2 cellular contexts compared by ENCODE assay signal in the genomic region with DNA sequence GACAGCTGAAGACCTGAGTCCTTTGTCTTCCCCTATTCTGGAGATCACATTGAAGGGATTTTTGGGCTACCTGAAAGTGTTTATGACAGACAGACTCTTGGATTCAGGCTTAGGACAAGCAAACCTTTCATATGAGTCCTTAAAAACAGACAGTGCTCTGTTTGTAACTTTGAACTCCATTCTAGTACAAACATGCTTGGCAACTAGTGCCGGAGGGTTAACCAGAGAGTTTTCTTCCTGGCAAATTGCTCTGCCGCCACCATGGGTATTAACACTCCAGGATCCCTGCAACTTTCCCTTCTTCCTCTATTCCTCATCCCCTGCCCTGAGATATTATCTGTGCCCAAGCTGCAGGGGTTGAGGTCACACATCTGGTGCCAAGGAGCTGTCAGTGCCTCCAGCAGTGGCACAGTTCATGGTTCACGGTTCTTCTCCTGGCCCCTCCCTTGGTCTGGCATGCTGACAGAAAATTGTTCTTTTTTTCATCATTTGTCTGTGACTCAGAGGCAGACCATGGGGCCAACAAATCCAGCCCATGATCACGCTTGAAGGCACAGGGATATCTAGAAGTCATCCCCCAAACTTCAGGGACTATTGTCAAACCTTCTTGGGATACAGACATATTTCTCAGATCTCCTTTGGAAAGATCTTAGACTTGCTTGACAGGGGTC.
TF ChIP-seq lines count a peak whose summit lies in the region.

No MANE protein-coding gene starts in this region.

TF ChIP-seq in HEK293, 187 proteins besides CTCF, POLR2A, EP300 and RAD21 (continued from another document and continues in another):
- TF ChIP-seq ZNF394 (tag by site-specific recombination; IDR thresholded peaks at IDR 0.05; ENCODE audit: borderline replicate concordance): no peak
- peak; percentile 33; the same call in 1 of the 2 replicates for TF ChIP-seq MZF1 (tag by site-specific recombination; IDR thresholded peaks at IDR 0.05; ENCODE audit: borderline replicate concordance)
- TF ChIP-seq ZNF610 (tag by site-specific recombination; IDR thresholded peaks at IDR 0.05; ENCODE audit: borderline replicate concordance): no peak
- TF ChIP-seq, protein P1, sequence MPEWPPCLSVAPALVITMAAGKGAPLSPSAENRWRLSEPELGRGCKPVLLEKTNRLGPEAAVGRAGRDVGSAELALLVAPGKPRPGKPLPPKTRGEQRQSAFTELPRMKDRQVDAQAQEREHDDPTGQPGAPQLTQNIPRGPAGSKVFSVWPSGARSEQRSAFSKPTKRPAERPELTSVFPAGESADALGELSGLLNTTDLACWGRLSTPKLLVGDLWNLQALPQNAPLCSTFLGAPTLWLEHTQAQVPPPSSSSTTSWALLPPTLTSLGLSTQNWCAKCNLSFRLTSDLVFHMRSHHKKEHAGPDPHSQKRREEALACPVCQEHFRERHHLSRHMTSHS (tag by site-specific recombination; IDR thresholded peaks at IDR 0.05): no peak
- no peak for TF ChIP-seq ZBTB20 (tag by site-specific recombination; IDR thresholded peaks at IDR 0.05)
- TF ChIP-seq ZNF629 (tag by site-specific recombination; IDR thresholded peaks at IDR 0.05): peak; percentile 60
- TF ChIP-seq ZNF302 (tag by site-specific recombination; IDR thresholded peaks at IDR 0.05; ENCODE audit: low read depth): no peak
- TF ChIP-seq ZIC2 (tag by site-specific recombination; IDR thresholded peaks at IDR 0.05): peak; percentile 80
- no peak for TF ChIP-seq EGR2 (tag by site-specific recombination; IDR thresholded peaks at IDR 0.05; ENCODE audit: low read depth)
- TF ChIP-seq ZBTB48 (tag by site-specific recombination; IDR thresholded peaks at IDR 0.05): peak; percentile 64; the same call in 1 of the 2 replicates
- TF ChIP-seq YY2 (tag by site-specific recombination; IDR thresholded peaks at IDR 0.05): no peak
- TF ChIP-seq ZNF549 (tag by site-specific recombination; IDR thresholded peaks at IDR 0.05): no peak
- TF ChIP-seq, protein P2, sequence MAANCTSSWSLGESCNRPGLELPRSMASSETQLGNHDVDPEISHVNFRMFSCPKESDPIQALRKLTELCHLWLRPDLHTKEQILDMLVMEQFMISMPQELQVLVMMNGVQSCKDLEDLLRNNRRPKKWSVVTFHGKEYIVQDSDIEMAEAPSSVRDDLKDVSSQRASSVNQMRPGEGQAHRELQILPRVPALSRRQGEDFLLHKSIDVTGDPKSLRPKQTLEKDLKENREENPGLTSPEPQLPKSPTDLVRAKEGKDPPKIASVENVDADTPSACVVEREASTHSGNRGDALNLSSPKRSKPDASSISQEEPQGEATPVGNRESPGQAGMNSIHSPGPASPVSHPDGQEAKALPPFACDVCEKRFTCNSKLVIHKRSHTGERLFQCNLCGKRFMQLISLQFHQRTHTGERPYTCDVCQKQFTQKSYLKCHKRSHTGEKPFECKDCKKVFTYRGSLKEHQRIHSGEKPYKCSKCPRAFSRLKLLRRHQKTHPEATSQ (tag by site-specific recombination; IDR thresholded peaks at IDR 0.05): no peak
- TF ChIP-seq, protein P3, sequence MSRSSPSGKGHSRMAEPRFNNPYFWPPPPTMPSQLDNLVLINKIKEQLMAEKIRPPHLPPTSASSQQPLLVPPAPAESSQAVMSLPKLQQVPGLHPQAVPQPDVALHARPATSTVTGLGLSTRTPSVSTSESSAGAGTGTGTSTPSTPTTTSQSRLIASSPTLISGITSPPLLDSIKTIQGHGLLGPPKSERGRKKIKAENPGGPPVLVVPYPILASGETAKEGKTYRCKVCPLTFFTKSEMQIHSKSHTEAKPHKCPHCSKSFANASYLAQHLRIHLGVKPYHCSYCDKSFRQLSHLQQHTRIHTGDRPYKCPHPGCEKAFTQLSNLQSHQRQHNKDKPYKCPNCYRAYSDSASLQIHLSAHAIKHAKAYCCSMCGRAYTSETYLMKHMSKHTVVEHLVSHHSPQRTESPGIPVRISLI (tag by site-specific recombination; IDR thresholded peaks at IDR 0.05): peak; percentile 84
- TF ChIP-seq ZNF132 (tag by site-specific recombination; IDR thresholded peaks at IDR 0.05; ENCODE audit: borderline replicate concordance): no peak
- no peak for TF ChIP-seq RBAK (tag by site-specific recombination; IDR thresholded peaks at IDR 0.05)
- TF ChIP-seq ZNF768 (tag by site-specific recombination; IDR thresholded peaks at IDR 0.05): no peak
- no peak for TF ChIP-seq ZNF292 (tag by site-specific recombination; IDR thresholded peaks at IDR 0.05; ENCODE audit: borderline replicate concordance, low read depth)
- TF ChIP-seq, protein P4, sequence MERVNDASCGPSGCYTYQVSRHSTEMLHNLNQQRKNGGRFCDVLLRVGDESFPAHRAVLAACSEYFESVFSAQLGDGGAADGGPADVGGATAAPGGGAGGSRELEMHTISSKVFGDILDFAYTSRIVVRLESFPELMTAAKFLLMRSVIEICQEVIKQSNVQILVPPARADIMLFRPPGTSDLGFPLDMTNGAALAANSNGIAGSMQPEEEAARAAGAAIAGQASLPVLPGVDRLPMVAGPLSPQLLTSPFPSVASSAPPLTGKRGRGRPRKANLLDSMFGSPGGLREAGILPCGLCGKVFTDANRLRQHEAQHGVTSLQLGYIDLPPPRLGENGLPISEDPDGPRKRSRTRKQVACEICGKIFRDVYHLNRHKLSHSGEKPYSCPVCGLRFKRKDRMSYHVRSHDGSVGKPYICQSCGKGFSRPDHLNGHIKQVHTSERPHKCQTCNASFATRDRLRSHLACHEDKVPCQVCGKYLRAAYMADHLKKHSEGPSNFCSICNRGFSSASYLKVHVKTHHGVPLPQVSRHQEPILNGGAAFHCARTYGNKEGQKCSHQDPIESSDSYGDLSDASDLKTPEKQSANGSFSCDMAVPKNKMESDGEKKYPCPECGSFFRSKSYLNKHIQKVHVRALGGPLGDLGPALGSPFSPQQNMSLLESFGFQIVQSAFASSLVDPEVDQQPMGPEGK (tag by site-specific recombination; IDR thresholded peaks at IDR 0.05): peak; percentile 30; the same call in 1 of the 2 replicates
- TF ChIP-seq ZNF548 (tag by site-specific recombination; IDR thresholded peaks at IDR 0.05): no peak
- no peak for TF ChIP-seq ZNF266 (tag by site-specific recombination; IDR thresholded peaks at IDR 0.05; ENCODE audit: low read depth)
- no peak for TF ChIP-seq ZNF248 (tag by site-specific recombination; IDR thresholded peaks at IDR 0.05)
- TF ChIP-seq, protein P5, sequence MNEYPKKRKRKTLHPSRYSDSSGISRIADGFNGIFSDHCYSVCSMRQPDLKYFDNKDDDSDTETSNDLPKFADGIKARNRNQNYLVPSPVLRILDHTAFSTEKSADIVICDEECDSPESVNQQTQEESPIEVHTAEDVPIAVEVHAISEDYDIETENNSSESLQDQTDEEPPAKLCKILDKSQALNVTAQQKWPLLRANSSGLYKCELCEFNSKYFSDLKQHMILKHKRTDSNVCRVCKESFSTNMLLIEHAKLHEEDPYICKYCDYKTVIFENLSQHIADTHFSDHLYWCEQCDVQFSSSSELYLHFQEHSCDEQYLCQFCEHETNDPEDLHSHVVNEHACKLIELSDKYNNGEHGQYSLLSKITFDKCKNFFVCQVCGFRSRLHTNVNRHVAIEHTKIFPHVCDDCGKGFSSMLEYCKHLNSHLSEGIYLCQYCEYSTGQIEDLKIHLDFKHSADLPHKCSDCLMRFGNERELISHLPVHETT (tag by site-specific recombination; IDR thresholded peaks at IDR 0.05): no peak

TF ChIP-seq in SK-N-SH, 30 proteins besides CTCF, POLR2A, EP300 and RAD21 (continued from another document):
- TF ChIP-seq, protein P6, sequence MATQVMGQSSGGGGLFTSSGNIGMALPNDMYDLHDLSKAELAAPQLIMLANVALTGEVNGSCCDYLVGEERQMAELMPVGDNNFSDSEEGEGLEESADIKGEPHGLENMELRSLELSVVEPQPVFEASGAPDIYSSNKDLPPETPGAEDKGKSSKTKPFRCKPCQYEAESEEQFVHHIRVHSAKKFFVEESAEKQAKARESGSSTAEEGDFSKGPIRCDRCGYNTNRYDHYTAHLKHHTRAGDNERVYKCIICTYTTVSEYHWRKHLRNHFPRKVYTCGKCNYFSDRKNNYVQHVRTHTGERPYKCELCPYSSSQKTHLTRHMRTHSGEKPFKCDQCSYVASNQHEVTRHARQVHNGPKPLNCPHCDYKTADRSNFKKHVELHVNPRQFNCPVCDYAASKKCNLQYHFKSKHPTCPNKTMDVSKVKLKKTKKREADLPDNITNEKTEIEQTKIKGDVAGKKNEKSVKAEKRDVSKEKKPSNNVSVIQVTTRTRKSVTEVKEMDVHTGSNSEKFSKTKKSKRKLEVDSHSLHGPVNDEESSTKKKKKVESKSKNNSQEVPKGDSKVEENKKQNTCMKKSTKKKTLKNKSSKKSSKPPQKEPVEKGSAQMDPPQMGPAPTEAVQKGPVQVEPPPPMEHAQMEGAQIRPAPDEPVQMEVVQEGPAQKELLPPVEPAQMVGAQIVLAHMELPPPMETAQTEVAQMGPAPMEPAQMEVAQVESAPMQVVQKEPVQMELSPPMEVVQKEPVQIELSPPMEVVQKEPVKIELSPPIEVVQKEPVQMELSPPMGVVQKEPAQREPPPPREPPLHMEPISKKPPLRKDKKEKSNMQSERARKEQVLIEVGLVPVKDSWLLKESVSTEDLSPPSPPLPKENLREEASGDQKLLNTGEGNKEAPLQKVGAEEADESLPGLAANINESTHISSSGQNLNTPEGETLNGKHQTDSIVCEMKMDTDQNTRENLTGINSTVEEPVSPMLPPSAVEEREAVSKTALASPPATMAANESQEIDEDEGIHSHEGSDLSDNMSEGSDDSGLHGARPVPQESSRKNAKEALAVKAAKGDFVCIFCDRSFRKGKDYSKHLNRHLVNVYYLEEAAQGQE (IDR thresholded peaks at IDR 0.05; ENCODE audit: low read depth, low read length): no peak
- TF ChIP-seq MXI1 (IDR thresholded peaks at IDR 0.05; ENCODE audit: low read depth, low read length) (no peak), GABPA (IDR thresholded peaks at IDR 0.05; ENCODE audit: low read depth) (no peak), RCOR1 (IDR thresholded peaks at IDR 0.05; ENCODE audit: low read length) (no peak), EZH2phosphoT487 (IDR thresholded peaks at IDR 0.05; ENCODE audit: borderline replicate concordance, low read depth) (no peak), TAF1 (IDR thresholded peaks at IDR 0.05; ENCODE audit: borderline replicate concordance, low read depth, low read length) (no peak), CHD2 (IDR thresholded peaks at IDR 0.05; ENCODE audit: low read length, partially characterized antibody) (no peak), FOXJ3 (CRISPR knock-in tag; IDR thresholded peaks at IDR 0.05) (no peak), POLR2AphosphoS5 (IDR thresholded peaks at IDR 0.05; ENCODE audit: low read depth, low read length) (peak; percentile 37; the same call in 1 of the 2 replicates), JUND (IDR thresholded peaks at IDR 0.05) (peak; percentile 76), GATA2 (CRISPR knock-in tag; IDR thresholded peaks at IDR 0.05) (no peak), ELF1 (IDR thresholded peaks at IDR 0.05) (no peak)
- TF ChIP-seq, protein P7, sequence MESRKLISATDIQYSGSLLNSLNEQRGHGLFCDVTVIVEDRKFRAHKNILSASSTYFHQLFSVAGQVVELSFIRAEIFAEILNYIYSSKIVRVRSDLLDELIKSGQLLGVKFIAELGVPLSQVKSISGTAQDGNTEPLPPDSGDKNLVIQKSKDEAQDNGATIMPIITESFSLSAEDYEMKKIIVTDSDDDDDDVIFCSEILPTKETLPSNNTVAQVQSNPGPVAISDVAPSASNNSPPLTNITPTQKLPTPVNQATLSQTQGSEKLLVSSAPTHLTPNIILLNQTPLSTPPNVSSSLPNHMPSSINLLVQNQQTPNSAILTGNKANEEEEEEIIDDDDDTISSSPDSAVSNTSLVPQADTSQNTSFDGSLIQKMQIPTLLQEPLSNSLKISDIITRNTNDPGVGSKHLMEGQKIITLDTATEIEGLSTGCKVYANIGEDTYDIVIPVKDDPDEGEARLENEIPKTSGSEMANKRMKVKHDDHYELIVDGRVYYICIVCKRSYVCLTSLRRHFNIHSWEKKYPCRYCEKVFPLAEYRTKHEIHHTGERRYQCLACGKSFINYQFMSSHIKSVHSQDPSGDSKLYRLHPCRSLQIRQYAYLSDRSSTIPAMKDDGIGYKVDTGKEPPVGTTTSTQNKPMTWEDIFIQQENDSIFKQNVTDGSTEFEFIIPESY (IDR thresholded peaks at IDR 0.05; ENCODE audit: borderline replicate concordance, low read depth): peak; percentile 40; the same call in 1 of the 2 replicates
- TF ChIP-seq, protein P8, sequence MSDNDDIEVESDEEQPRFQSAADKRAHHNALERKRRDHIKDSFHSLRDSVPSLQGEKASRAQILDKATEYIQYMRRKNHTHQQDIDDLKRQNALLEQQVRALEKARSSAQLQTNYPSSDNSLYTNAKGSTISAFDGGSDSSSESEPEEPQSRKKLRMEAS (IDR thresholded peaks at IDR 0.05; ENCODE audit: low read depth): peak; percentile 66; the same call in 1 of the 2 replicates
TF ChIP-seq in SK-N-SH: peak in this region for 11.
